In the genomic region with DNA sequence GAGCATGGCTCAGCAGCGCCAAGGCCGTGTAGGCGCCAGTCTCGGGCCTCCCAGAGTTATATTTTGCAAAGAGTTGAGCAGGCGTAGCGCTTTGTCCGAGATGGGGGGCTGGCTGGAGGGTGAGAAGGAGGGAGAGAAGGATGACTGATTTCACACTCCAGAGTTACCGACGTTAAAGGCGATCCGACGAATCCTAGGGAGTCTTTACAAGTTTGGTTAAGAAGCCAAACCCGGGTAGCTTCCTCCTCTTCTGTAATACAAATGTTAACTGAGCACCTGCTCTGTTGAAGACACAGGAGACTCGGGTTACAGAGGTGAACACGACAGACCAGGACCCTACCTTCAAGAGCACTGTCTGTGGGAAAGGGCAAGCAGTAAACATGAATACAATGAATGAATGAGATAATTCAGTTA, we compare ENCODE assay signal across 8 cellular contexts. TPM values are rescaled to one million over a fixed set of nuclear protein-coding genes. Genes with fewer than 3 reads are reported as not detected.
DNase-seq lines count a peak whose midpoint lies in the region; ATAC-seq and TF ChIP-seq lines count a peak whose summit lies in the region.

No MANE protein-coding gene starts in this region.

- ATAC-seq in activated T-helper 17 cell treated with anti-CD3 and anti-CD28 coated beads, Interleukin-2, amount 50 U/mL, for 72 hours (replicated peaks), result no peak
- ATAC-seq in left lung, result no peak
- ATAC-seq in upper lobe of left lung (ENCODE audit: low FRiP score in 2 of 2), result no peak
- ATAC-seq in GM21786 (IDR thresholded peaks at IDR 0.05; ENCODE audit: unreplicated experiment), result no peak

- DNase-seq in activated naive CD4-positive, alpha-beta T cell treated with anti-CD3 and anti-CD28 coated beads for 36 hours, result no peak
- no peak for DNase-seq in activated naive CD4-positive, alpha-beta T cell treated with anti-CD3 and anti-CD28 coated beads, Interleukin-2, amount 50 U/mL, for 16 hours
- DNase-seq in left lung, result no peak
- no peak for DNase-seq in upper lobe of left lung
- DNase-seq in CD1c-positive myeloid dendritic cell (ENCODE audit: extremely low spot score), result no peak
- no peak for DNase-seq in hippocampal formation (lab: John Stamatoyannopoulos, UW)

- CTCF ChIA-PET in activated naive CD4-positive, alpha-beta T cell treated with anti-CD3 and anti-CD28 coated beads for 36 hours (lab: Charles Lee), result interaction anchor here (0.6 to 4.5 kb wide), 5 partner anchors 20 to 76 kb away, joined by 3 to 23 read pairs (median 4); a partner anchor contains a TSS

- H3K4me1 Mint-ChIP-seq in activated naive CD4-positive, alpha-beta T cell treated with anti-CD3 and anti-CD28 coated beads for 36 hours (ENCODE audit: low read depth), result peaks cover 74% of the 10 kb centered on the region
- peaks cover 57% of the 10 kb centered on the region for H3K4me1 Mint-ChIP-seq in activated T-helper 17 cell treated with anti-CD3 and anti-CD28 coated beads, Interleukin-2, amount 50 U/mL, for 72 hours

- peaks cover 24% of the 10 kb centered on the region for H3K36me3 Mint-ChIP-seq in activated naive CD4-positive, alpha-beta T cell treated with anti-CD3 and anti-CD28 coated beads for 36 hours (ENCODE audit: low read depth)
- H3K36me3 Mint-ChIP-seq in activated T-helper 17 cell treated with anti-CD3 and anti-CD28 coated beads, Interleukin-2, amount 50 U/mL, for 72 hours (ENCODE audit: low read depth), result peaks cover 66% of the 10 kb centered on the region

- no peak for TF ChIP-seq EP300 in upper lobe of left lung (IDR thresholded peaks at IDR 0.05)

- H3K27ac ChIP-seq in left lung (peak overlapping the region; percentile 98 to 100), upper lobe of left lung (peak overlapping the region; percentile 98 to 100 (median 99))

- no peaks in the 10 kb centered on the region for H3K9me3 Mint-ChIP-seq in activated naive CD4-positive, alpha-beta T cell treated with anti-CD3 and anti-CD28 coated beads for 36 hours
- no peaks in the 10 kb centered on the region for H3K9me3 Mint-ChIP-seq in activated T-helper 17 cell treated with anti-CD3 and anti-CD28 coated beads, Interleukin-2, amount 50 U/mL, for 72 hours

- no peaks in the 10 kb centered on the region for H3K27me3 ChIP-seq in left lung
- no peaks in the 10 kb centered on the region for H3K27me3 ChIP-seq in upper lobe of left lung

- WGBS in upper lobe of left lung, 2 donors, result 0 to 1% methylated on average over 8 to 15 of the region's 15 CpGs

- TF ChIP-seq CTCF in left lung (IDR thresholded peaks at IDR 0.05) (no peak), upper lobe of left lung (IDR thresholded peaks at IDR 0.05) (peak in 1 of 6 experiments; percentile 18)

- no peaks in the 10 kb centered on the region for H3K9me3 ChIP-seq in left lung
- no peaks in the 10 kb centered on the region for H3K9me3 ChIP-seq in upper lobe of left lung

- H3K27me3 Mint-ChIP-seq in activated naive CD4-positive, alpha-beta T cell treated with anti-CD3 and anti-CD28 coated beads for 36 hours (ENCODE audit: low read depth), result no peaks in the 10 kb centered on the region
- no peaks in the 10 kb centered on the region for H3K27me3 Mint-ChIP-seq in activated T-helper 17 cell treated with anti-CD3 and anti-CD28 coated beads, Interleukin-2, amount 50 U/mL, for 72 hours

- H3K36me3 ChIP-seq in left lung, result peaks cover 0 to 3% of the 10 kb centered on the region in 2 donors
- no peaks in the 10 kb centered on the region for H3K36me3 ChIP-seq in upper lobe of left lung

- H3K27ac Mint-ChIP-seq in activated naive CD4-positive, alpha-beta T cell treated with anti-CD3 and anti-CD28 coated beads for 36 hours, result peak overlapping the region; percentile 100
- peak overlapping the region; percentile 100 for H3K27ac Mint-ChIP-seq in activated T-helper 17 cell treated with anti-CD3 and anti-CD28 coated beads, Interleukin-2, amount 50 U/mL, for 72 hours

- H3K4me3 Mint-ChIP-seq in activated naive CD4-positive, alpha-beta T cell treated with anti-CD3 and anti-CD28 coated beads for 36 hours, result peak overlapping the region; percentile 93
- peak overlapping the region; percentile 86 for H3K4me3 Mint-ChIP-seq in activated T-helper 17 cell treated with anti-CD3 and anti-CD28 coated beads, Interleukin-2, amount 50 U/mL, for 72 hours

- no peak for TF ChIP-seq POLR2A in upper lobe of left lung (IDR thresholded peaks at IDR 0.05)

- intact Hi-C loops in activated naive CD4-positive, alpha-beta T cell treated with anti-CD3 and anti-CD28 coated beads for 36 hours (cut with micrococcal nuclease), result loop anchor here (1.0 to 10.0 kb wide), 16 partner anchors 30 to 843 kb away; a partner anchor contains a TSS
- intact Hi-C loops in left lung (cut with DNase I), result no loop called here

- peak overlapping the region; percentile 52 to 66 for H3K4me3 ChIP-seq in left lung
- peak overlapping the region; percentile 42 to 68 (median 57) for H3K4me3 ChIP-seq in upper lobe of left lung

- H3K4me1 ChIP-seq in left lung, result peaks cover 35 to 60% of the 10 kb centered on the region in 2 donors
- peaks cover 41 to 60% (median 45%) of the 10 kb centered on the region in 4 donors for H3K4me1 ChIP-seq in upper lobe of left lung

RNA-seq across cellular contexts. Expression of a gene that starts 0.8 kb away (rescaled TPM):
- total RNA-seq in activated naive CD4-positive, alpha-beta T cell treated with anti-CD3 and anti-CD28 coated beads for 36 hours, result 100 to 1,000 TPM; 204 to 205 TPM
- total RNA-seq in activated T-helper 17 cell treated with anti-CD3 and anti-CD28 coated beads, Interleukin-2, amount 50 U/mL, for 72 hours, result 100 to 1,000 TPM; 256 to 308 TPM
- total RNA-seq in left lung (100 to 1,000 TPM in 1 of 2 donors, 10 to 100 TPM in 1; 90.8 to 116 TPM), upper lobe of left lung (100 to 1,000 TPM in 4 of 6 donors, 10 to 100 TPM in 2; 79.5 to 139 (median 112) TPM)

RNA-seq across cellular contexts. Expression of a gene that starts 3.7 kb away (rescaled TPM):
- total RNA-seq in activated naive CD4-positive, alpha-beta T cell treated with anti-CD3 and anti-CD28 coated beads for 36 hours, result not detected
- total RNA-seq in activated T-helper 17 cell treated with anti-CD3 and anti-CD28 coated beads, Interleukin-2, amount 50 U/mL, for 72 hours, result not detected
- total RNA-seq in left lung, result not detected
- not detected for total RNA-seq in upper lobe of left lung

RNA-seq across cellular contexts. Expression of a gene that starts 5.5 kb away (rescaled TPM):
- 1 to 10 TPM; 9.2 to 9.4 TPM for total RNA-seq in activated naive CD4-positive, alpha-beta T cell treated with anti-CD3 and anti-CD28 coated beads for 36 hours
- total RNA-seq in activated T-helper 17 cell treated with anti-CD3 and anti-CD28 coated beads, Interleukin-2, amount 50 U/mL, for 72 hours, result 10 to 100 TPM; 18.9 to 27.5 TPM
- 10 to 100 TPM; 46.2 to 63.2 TPM for total RNA-seq in left lung
- 10 to 100 TPM; 54.4 to 90.1 (median 74.2) TPM for total RNA-seq in upper lobe of left lung

RNA-seq across cellular contexts. Expression of a gene that starts 40.1 kb away (rescaled TPM):
- 1 to 10 TPM; 5.1 to 5.9 TPM for total RNA-seq in activated naive CD4-positive, alpha-beta T cell treated with anti-CD3 and anti-CD28 coated beads for 36 hours
- total RNA-seq in activated T-helper 17 cell treated with anti-CD3 and anti-CD28 coated beads, Interleukin-2, amount 50 U/mL, for 72 hours, result 10 to 100 TPM; 10.9 to 13.0 TPM
- 10 to 100 TPM; 10.6 to 12.1 TPM for total RNA-seq in left lung
- 10 to 100 TPM in 1 of 6 donors, 1 to 10 TPM in 5; 1.9 to 11.5 (median 7.0) TPM for total RNA-seq in upper lobe of left lung

RNA-seq across cellular contexts. Expression of a gene that starts 45.7 kb away (rescaled TPM):
- 1 to 10 TPM; 1.3 to 1.6 TPM for total RNA-seq in activated naive CD4-positive, alpha-beta T cell treated with anti-CD3 and anti-CD28 coated beads for 36 hours
- total RNA-seq in activated T-helper 17 cell treated with anti-CD3 and anti-CD28 coated beads, Interleukin-2, amount 50 U/mL, for 72 hours, result 10 to 100 TPM in 1 of 2 donors, 1 to 10 TPM in 1; 4.4 to 16.9 TPM
- total RNA-seq in left lung (1 to 10 TPM in 1 of 2 donors, under 1 TPM in 1; 0.97 to 1.7 TPM), upper lobe of left lung (1 to 10 TPM in 2 of 6 donors, under 1 TPM in 3, not detected in 1; 0.15 to 2.0 (median 0.57) TPM)
